9 cellular contexts compared by ENCODE assay signal in the genomic region with DNA sequence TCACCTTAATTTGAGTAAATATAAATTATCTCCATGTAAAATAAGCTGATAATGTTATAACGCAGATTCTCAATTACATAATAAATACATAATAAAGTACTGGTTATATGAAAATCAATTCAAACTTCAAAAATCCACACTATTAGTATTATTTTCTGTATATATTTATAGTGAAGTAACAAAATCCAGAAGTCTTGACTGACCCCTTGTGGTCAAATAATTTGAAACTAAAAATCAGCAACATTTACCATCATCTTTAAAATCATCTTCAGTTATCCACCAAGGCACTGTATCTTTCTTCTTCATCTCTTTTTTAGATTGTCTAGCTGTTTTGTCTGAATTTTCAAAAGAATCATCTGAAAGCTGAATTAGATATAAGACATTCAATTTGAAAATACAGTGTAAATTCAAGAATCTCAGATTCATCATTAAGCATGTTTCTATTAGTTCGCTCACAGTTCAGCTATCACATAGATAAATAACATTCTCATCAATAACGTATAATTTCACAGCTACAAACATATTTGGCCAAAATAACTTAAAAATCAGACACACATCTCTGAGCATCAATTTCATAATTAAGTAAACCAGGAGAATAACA. TPM values are rescaled to one million over a fixed set of nuclear protein-coding genes. Genes with fewer than 3 reads are reported as not detected.
DNase-seq lines count a peak whose midpoint lies in the region; ATAC-seq and TF ChIP-seq lines count a peak whose summit lies in the region.
"Had no signal": no experiment of that assay in that cellular context is flagged by ENCODE, and none has a peak within 500 bp of the region (broad histone marks: within the 10 kb centered on the region; RNA-seq: fewer than 3 reads in every experiment).

No MANE protein-coding gene starts in this region.

- H3K4me1 Mint-ChIP-seq in CD8-positive, alpha-beta T cell (ENCODE audit: low read depth): peaks cover 4% of the 10 kb centered on the region

- no peak overlapping the region for H3K27ac ChIP-seq in CD8-positive, alpha-beta T cell (ENCODE audit: low read depth, low read length)

- peaks cover 11% of the 10 kb centered on the region for H3K36me3 Mint-ChIP-seq in CD8-positive, alpha-beta T cell

- TF ChIP-seq CTCF in CD8-positive, alpha-beta T cell (IDR thresholded peaks at IDR 0.05): peak; percentile 60
- TF ChIP-seq CTCF in HFF-Myc (IDR thresholded peaks at IDR 0.05; ENCODE audit: low read depth, low read length, missing control alignments) (peak; percentile 10), GM20000 (IDR thresholded peaks at IDR 0.05; ENCODE audit: extremely low read depth, missing control alignments) (no peak)

- CTCF ChIA-PET in CD8-positive, alpha-beta T cell (lab: Charles Lee): interaction anchor here (0.9 to 1.2 kb wide), 3 partner anchors 335 to 606 kb away, joined by 3 to 4 read pairs (median 3); no protein-coding TSS in a partner anchor

- H3K4me1 ChIP-seq in CD8-positive, alpha-beta T cell (ENCODE audit: insufficient read depth, low read length): no peaks in the 10 kb centered on the region

- no peak overlapping the region for H3K4me3 Mint-ChIP-seq in CD8-positive, alpha-beta T cell
- H3K4me3 Mint-ChIP-seq: stimulated activated naive B cell treated with anti-CD40 and anti-IgM and Interleukin-4, amounts not matched to agents 10 μg/mL and 1 μg/mL and 100 μg/mL, for 72 hours had no signal

- POLR2A ChIA-PET in CD8-positive, alpha-beta T cell (lab: Charles Lee): no interaction called here

- no peak for ATAC-seq in CD8-positive, alpha-beta T cell
- ATAC-seq in HG03521 (IDR thresholded peaks at IDR 0.05; ENCODE audit: unreplicated experiment) (no peak), GM19351 (IDR thresholded peaks at IDR 0.05; ENCODE audit: unreplicated experiment) (no peak), GM19324 (IDR thresholded peaks at IDR 0.05; ENCODE audit: low FRiP score, unreplicated experiment) (no peak)
- ATAC-seq: stimulated activated naive B cell treated with anti-CD40 and anti-IgM and Interleukin-4, amounts not matched to agents 10 μg/mL and 1 μg/mL and 100 μg/mL, for 72 hours had no signal

- no peak overlapping the region for H3K4me3 ChIP-seq in CD8-positive, alpha-beta T cell (ENCODE audit: low read depth, low read length)
- H3K4me3 ChIP-seq in HFF-Myc (replicated peaks; ENCODE audit: low read depth, low read length): no peak overlapping the region

- no peaks in the 10 kb centered on the region for H3K27me3 Mint-ChIP-seq in CD8-positive, alpha-beta T cell (ENCODE audit: low read depth)
- H3K27me3 Mint-ChIP-seq: stimulated activated naive B cell treated with anti-CD40 and anti-IgM and Interleukin-4, amounts not matched to agents 10 μg/mL and 1 μg/mL and 100 μg/mL, for 72 hours had no signal

- DNase-seq in CD8-positive, alpha-beta T cell: no peak
- DNase-seq in HFF-Myc (ENCODE audit: extremely low read depth, low read depth): peak; percentile 7
- peak; percentile 49 for DNase-seq in astrocyte of the hippocampus (ENCODE audit: low read depth, low spot score)
- DNase-seq in medulla oblongata (ENCODE audit: extremely low spot score): peak; percentile 28
- DNase-seq in GM20000 (ENCODE audit: low spot score): no peak
- DNase-seq: stimulated activated naive B cell treated with anti-CD40 and anti-IgM and Interleukin-4, amounts not matched to agents 10 μg/mL and 1 μg/mL and 100 μg/mL, for 72 hours had no signal

- H3K36me3 ChIP-seq in CD8-positive, alpha-beta T cell (ENCODE audit: insufficient read depth, low read length): no peaks in the 10 kb centered on the region

- H3K27ac Mint-ChIP-seq in CD8-positive, alpha-beta T cell: no peak overlapping the region
- H3K27ac Mint-ChIP-seq: stimulated activated naive B cell treated with anti-CD40 and anti-IgM and Interleukin-4, amounts not matched to agents 10 μg/mL and 1 μg/mL and 100 μg/mL, for 72 hours had no signal

- no peaks in the 10 kb centered on the region for H3K9me3 ChIP-seq in CD8-positive, alpha-beta T cell (ENCODE audit: low read length)

- intact Hi-C loops in CD8-positive, alpha-beta T cell (cut with DNase I, micrococcal nuclease): loop anchor here (1.0 to 10.0 kb wide), 6 partner anchors 336 to 1454 kb away; no protein-coding TSS in a partner anchor

- H3K27me3 ChIP-seq in CD8-positive, alpha-beta T cell (ENCODE audit: insufficient read depth, low read length): no peaks in the 10 kb centered on the region

- no peaks in the 10 kb centered on the region for H3K9me3 Mint-ChIP-seq in CD8-positive, alpha-beta T cell
- H3K9me3 Mint-ChIP-seq: stimulated activated naive B cell treated with anti-CD40 and anti-IgM and Interleukin-4, amounts not matched to agents 10 μg/mL and 1 μg/mL and 100 μg/mL, for 72 hours had no signal

RNA-seq across cellular contexts. Expression of gene CEP162, which starts 6.5 kb away (rescaled TPM):
- total RNA-seq in CD8-positive, alpha-beta T cell: 1 to 10 TPM; 2.0 to 2.6 TPM

Comparison
In these comparisons a context has a peak if more than half of its experiments do, and no peak if none do; other contexts are left out.
1. DNase-seq: peak in HFF-Myc (single experiment), astrocyte of the hippocampus (single experiment) and medulla oblongata (single experiment); none in CD8-positive, alpha-beta T cell (0 of 7) and GM20000 (single experiment).